8 cellular contexts compared by ENCODE assay signal in genomic region chr11:95088946-95089619, GRCh38. TPM values are rescaled to one million over a fixed set of nuclear protein-coding genes. Genes with fewer than 3 reads are reported as not detected.
DNase-seq lines count a peak whose midpoint lies in the region; ATAC-seq, FAIRE-seq and TF ChIP-seq lines count a peak whose summit lies in the region.

No MANE protein-coding gene starts in this region.

- no peaks in the 10 kb centered on the region for H3K9me3 Mint-ChIP-seq in stimulated activated memory B cell treated with anti-CD40 and anti-IgM and Interleukin-4, amounts not matched to agents 10 μg/mL and 1 μg/mL and 100 μg/mL, for 72 hours

- no peaks in the 10 kb centered on the region for H3K36me3 ChIP-seq in keratinocyte (ENCODE audit: control insufficient read depth in 2 of 2, extremely low read depth in 1 of 2, insufficient read depth in 2 of 2, low read length in 2 of 2)

- peak; percentile 48 for ATAC-seq in GM21717 (IDR thresholded peaks at IDR 0.05; ENCODE audit: unreplicated experiment)
- peak; percentile 86 for ATAC-seq in stimulated activated memory B cell treated with anti-CD40 and anti-IgM and Interleukin-4, amounts not matched to agents 10 μg/mL and 1 μg/mL and 100 μg/mL, for 72 hours

- peak overlapping the region; percentile 99 for H3K27ac Mint-ChIP-seq in stimulated activated memory B cell treated with anti-CD40 and anti-IgM and Interleukin-4, amounts not matched to agents 10 μg/mL and 1 μg/mL and 100 μg/mL, for 72 hours

- peak overlapping the region; percentile 79 for H3K9ac ChIP-seq in keratinocyte (ENCODE audit: control insufficient read depth, extremely low read depth, insufficient read depth, low read length)

- peak overlapping the region; percentile 34 for H3K27ac ChIP-seq in keratinocyte (ENCODE audit: control insufficient read depth, insufficient read depth, low read length)

- H3K4me1 Mint-ChIP-seq in stimulated activated memory B cell treated with anti-CD40 and anti-IgM and Interleukin-4, amounts not matched to agents 10 μg/mL and 1 μg/mL and 100 μg/mL, for 72 hours, result peaks cover 59% of the 10 kb centered on the region

- TF ChIP-seq CTCF in GM10266 (IDR thresholded peaks at IDR 0.05; ENCODE audit: control insufficient read depth, insufficient read depth, low read depth, missing control alignments) (no peak), astrocyte of the spinal cord (IDR thresholded peaks at IDR 0.05; ENCODE audit: low read depth, low read length) (no peak), keratinocyte (optimal IDR thresholded peaks at IDR 0.05 in 1 of 3, IDR thresholded peaks at IDR 0.05 in 1 of 3, conservative IDR thresholded peaks at IDR 0.05 in 1 of 3; ENCODE audit: extremely low read depth in 1 of 3, insufficient read depth in 2 of 3, low read length in 3 of 3) (no peak)

- FAIRE-seq in keratinocyte (lab: Jason Lieb, UNC), result no peak

- H3K4me1 ChIP-seq in keratinocyte (ENCODE audit: control insufficient read depth, extremely low read depth, insufficient read depth, low read length), result peaks cover 30% of the 10 kb centered on the region

- DNase-seq in GM10266 (ENCODE audit: extremely low spot score) (peak; percentile 50), astrocyte of the spinal cord (ENCODE audit: low read depth, low spot score) (no peak), keratinocyte (ENCODE audit: low read depth, low spot score) (no peak), NCI-H2196 (lab: John Stamatoyannopoulos, UW; ENCODE audit: unreplicated experiment) (no peak)
- DNase-seq in Jurkat, Clone E6-1 (ENCODE audit: low read depth, low spot score), result no peak
- DNase-seq in effector CD4-positive, alpha-beta T cell, result no peak

- H3K36me3 Mint-ChIP-seq in stimulated activated memory B cell treated with anti-CD40 and anti-IgM and Interleukin-4, amounts not matched to agents 10 μg/mL and 1 μg/mL and 100 μg/mL, for 72 hours, result peaks cover 5% of the 10 kb centered on the region

- in situ Hi-C loops in astrocyte of the spinal cord (cut with HindIII; ENCODE audit: low sequenced_read_pairs), result no loop called here

- H3K4me2 ChIP-seq in keratinocyte (ENCODE audit: control insufficient read depth, extremely low read depth, insufficient read depth, low read depth, low read length), result peak overlapping the region; percentile 79

- no peaks in the 10 kb centered on the region for H3K9me3 ChIP-seq in keratinocyte (ENCODE audit: control insufficient read depth, low read depth, low read length)

- H3K4me3 Mint-ChIP-seq in stimulated activated memory B cell treated with anti-CD40 and anti-IgM and Interleukin-4, amounts not matched to agents 10 μg/mL and 1 μg/mL and 100 μg/mL, for 72 hours, result peak overlapping the region; percentile 99

- dilution Hi-C loops in keratinocyte (cut with MboI; ENCODE audit: extremely low pct_ligation_motif_present, low sequenced_read_pairs), result no loop called here

- peak overlapping the region; percentile 81 for H2AFZ ChIP-seq in keratinocyte (ENCODE audit: control insufficient read depth, low read length)

- H3K4me3 ChIP-seq in Jurkat, Clone E6-1 (ENCODE audit: low read length), result peak overlapping the region; percentile 57
- H3K4me3 ChIP-seq in astrocyte of the spinal cord (ENCODE audit: low read depth, low read length) (peak overlapping the region; percentile 61), keratinocyte (ENCODE audit: control insufficient read depth in 2 of 3, extremely low read depth in 1 of 3, insufficient read depth in 2 of 3, low read depth in 1 of 3, low read length in 3 of 3) (peak overlapping the region; percentile 60 to 88 (median 66))

- H4K20me1 ChIP-seq in keratinocyte (ENCODE audit: control insufficient read depth, extremely low read depth, insufficient read depth, low read length), result no peaks in the 10 kb centered on the region

- H3K9me1 ChIP-seq in keratinocyte (ENCODE audit: control insufficient read depth, extremely low read depth, insufficient read depth, low read length), result no peaks in the 10 kb centered on the region

- H3K27me3 ChIP-seq in keratinocyte (ENCODE audit: control insufficient read depth, extremely low read depth, insufficient read depth, low read length), result no peaks in the 10 kb centered on the region

- no peaks in the 10 kb centered on the region for H3K27me3 Mint-ChIP-seq in stimulated activated memory B cell treated with anti-CD40 and anti-IgM and Interleukin-4, amounts not matched to agents 10 μg/mL and 1 μg/mL and 100 μg/mL, for 72 hours

- peaks cover 9% of the 10 kb centered on the region for H3K79me2 ChIP-seq in keratinocyte (ENCODE audit: control insufficient read depth, insufficient read depth, low read length)

RNA-seq across cellular contexts. Expression of gene ENDOD1, which starts 0.6 kb away (rescaled TPM):
- 21.2 TPM for polyA plus RNA-seq in Jurkat, Clone E6-1 (2012; ENCODE audit: insufficient read depth, insufficient read length)
- polyA plus RNA-seq in keratinocyte, result 27.2 to 36.0 TPM (median 35.5 TPM) in 3 replicates
- 34.5 TPM for polyA plus RNA-seq in keratinocyte (2011; ENCODE audit: low read depth)
- 13.1 and 21.4 TPM in 2 replicates for polyA plus RNA-seq in keratinocyte (2011; cell fraction: cytosol; rRNA removed)
- polyA plus RNA-seq in keratinocyte (2011; cell fraction: nucleus; rRNA removed), result 44.5 and 53.7 TPM in 2 replicates
- polyA plus RNA-seq in keratinocyte (2012; ENCODE audit: low replicate concordance), result 33.8 and 50.7 TPM in 2 replicates
- 34.8 to 49.0 TPM (median 45.2 TPM) in 3 replicates for polyA minus RNA-seq in keratinocyte
- 31.7 TPM for polyA minus RNA-seq in keratinocyte (2011; cell fraction: cytosol; rRNA and poly(A)+ RNA removed)
- 59.9 and 88.3 TPM in 2 replicates for polyA minus RNA-seq in keratinocyte (2011; cell fraction: nucleus; rRNA and poly(A)+ RNA removed)

RNA-seq across cellular contexts. Expression of gene SRSF8, which starts 22.4 kb away (rescaled TPM):
- polyA plus RNA-seq in Jurkat, Clone E6-1 (2012; ENCODE audit: insufficient read depth, insufficient read length), result 41.1 TPM
- polyA plus RNA-seq in keratinocyte, result 37.8 to 47.7 TPM (median 43.0 TPM) in 3 replicates
- polyA plus RNA-seq in keratinocyte (2011; ENCODE audit: low read depth), result 15.7 TPM
- polyA plus RNA-seq in keratinocyte (2011; cell fraction: cytosol; rRNA removed), result 35.3 and 57.1 TPM in 2 replicates
- 36.9 and 45.8 TPM in 2 replicates for polyA plus RNA-seq in keratinocyte (2011; cell fraction: nucleus; rRNA removed)
- polyA plus RNA-seq in keratinocyte (2012; ENCODE audit: low replicate concordance), result 39.3 and 49.9 TPM in 2 replicates
- 11.3 to 25.0 TPM (median 21.3 TPM) in 3 replicates for polyA minus RNA-seq in keratinocyte
- 15.3 TPM for polyA minus RNA-seq in keratinocyte (2011; cell fraction: cytosol; rRNA and poly(A)+ RNA removed)
- 11.4 and 13.8 TPM in 2 replicates for polyA minus RNA-seq in keratinocyte (2011; cell fraction: nucleus; rRNA and poly(A)+ RNA removed)

RNA-seq across cellular contexts. Expression of gene KDM4F, which starts 39.9 kb away (rescaled TPM):
- not detected for polyA plus RNA-seq in Jurkat, Clone E6-1 (2012; ENCODE audit: insufficient read depth, insufficient read length)
- not detected in 3 replicates for polyA plus RNA-seq in keratinocyte
- polyA plus RNA-seq in keratinocyte (2011; ENCODE audit: low read depth), result not detected
- not detected in 2 replicates for polyA plus RNA-seq in keratinocyte (2011; cell fraction: cytosol; rRNA removed)
- polyA plus RNA-seq in keratinocyte (2011; cell fraction: nucleus; rRNA removed), result not detected in 2 replicates
- not detected in 2 replicates for polyA plus RNA-seq in keratinocyte (2012; ENCODE audit: low replicate concordance)
- polyA minus RNA-seq in keratinocyte, result not detected in 3 replicates
- not detected for polyA minus RNA-seq in keratinocyte (2011; cell fraction: cytosol; rRNA and poly(A)+ RNA removed)
- not detected in 2 replicates for polyA minus RNA-seq in keratinocyte (2011; cell fraction: nucleus; rRNA and poly(A)+ RNA removed)
